Comparison of ENCODE assay signal across 1 cellular context in the genomic region with DNA sequence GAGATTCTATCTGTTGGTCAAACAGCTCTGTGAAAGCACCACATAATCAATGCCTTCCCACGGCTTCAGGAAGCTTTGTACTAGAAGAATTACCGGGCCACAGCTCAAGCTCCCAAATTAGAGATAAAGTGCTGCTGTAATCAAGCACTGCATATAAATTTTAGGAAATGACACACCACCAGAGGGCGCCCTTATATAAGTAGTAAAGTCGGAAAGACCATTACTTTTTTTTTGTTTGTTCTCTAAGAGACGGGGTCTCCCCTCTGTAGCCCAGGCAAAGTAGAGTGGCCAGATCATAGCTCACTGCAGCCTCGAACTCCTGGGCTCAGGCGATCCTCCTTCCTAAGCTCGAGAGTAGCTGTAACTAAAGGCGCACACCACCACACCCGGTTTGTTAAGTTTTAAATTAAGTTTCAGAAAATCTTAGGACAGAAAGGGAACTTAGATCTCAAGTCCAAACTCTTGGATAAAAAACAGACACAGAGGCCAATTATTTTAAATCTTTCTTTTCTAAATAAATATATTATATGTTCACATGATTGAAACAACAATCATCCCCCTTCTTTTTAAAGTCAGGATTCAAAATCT.
TF ChIP-seq lines count a peak whose summit lies in the region.

No MANE protein-coding gene starts in this region.

TF ChIP-seq in IMR-90, 13 proteins besides CTCF, POLR2A, EP300 and RAD21 (continued from another document):
- TF ChIP-seq MXI1 (IDR thresholded peaks at IDR 0.05; ENCODE audit: borderline replicate concordance, low read depth, low read length), result no peak
TF ChIP-seq in IMR-90: peak in this region for 1.
